In genomic region chr2:10307561-10308156, GRCh38 we compare ENCODE assay signal across 1 cellular context.
A peak's percentile ranks its signal among the peaks of the same experiment; 100 is the strongest.
TF ChIP-seq lines count a peak whose summit lies in the region.

No MANE protein-coding gene starts in this region.

TF ChIP-seq in K562, 482 proteins besides CTCF, POLR2A, EP300 and RAD21 (continued from another document and continues in another):
- no peak for TF ChIP-seq ZNF407 (IDR thresholded peaks at IDR 0.05; ENCODE audit: low read depth)
- no peak for TF ChIP-seq BMI1 (IDR thresholded peaks at IDR 0.05; ENCODE audit: low read length)
- TF ChIP-seq PTRF (tag; IDR thresholded peaks at IDR 0.05): no peak
- no peak for TF ChIP-seq MECOM (CRISPR knock-in tag; IDR thresholded peaks at IDR 0.05)
- no peak for TF ChIP-seq ZBTB5 (IDR thresholded peaks at IDR 0.05)
- TF ChIP-seq ZNF740 (CRISPR knock-in tag; IDR thresholded peaks at IDR 0.05): 0 out of 2 replicates have a peak, but pooled peaks have one; percentile 33
- TF ChIP-seq ZNF740 (tag; IDR thresholded peaks at IDR 0.05): no peak; a peak in 1 of 4 replicates
- no peak for TF ChIP-seq KLF16 (IDR thresholded peaks at IDR 0.05)
- peak; percentile 12; the same call in 1 of the 2 replicates for TF ChIP-seq ZSCAN32 (CRISPR knock-in tag; IDR thresholded peaks at IDR 0.05)
- TF ChIP-seq MCM7 (IDR thresholded peaks at IDR 0.05): no peak
- no peak for TF ChIP-seq ZNF140 (CRISPR knock-in tag; IDR thresholded peaks at IDR 0.05)
- TF ChIP-seq BRD9 (IDR thresholded peaks at IDR 0.05; ENCODE audit: low read depth, partially characterized antibody): peak; percentile 52
- no peak for TF ChIP-seq BRF2 (IDR thresholded peaks at IDR 0.05; ENCODE audit: borderline replicate concordance, insufficient read depth, insufficient read length)
- TF ChIP-seq NFYB (IDR thresholded peaks at IDR 0.05; ENCODE audit: extremely low read depth, insufficient read length): no peak
- TF ChIP-seq, protein P1, sequence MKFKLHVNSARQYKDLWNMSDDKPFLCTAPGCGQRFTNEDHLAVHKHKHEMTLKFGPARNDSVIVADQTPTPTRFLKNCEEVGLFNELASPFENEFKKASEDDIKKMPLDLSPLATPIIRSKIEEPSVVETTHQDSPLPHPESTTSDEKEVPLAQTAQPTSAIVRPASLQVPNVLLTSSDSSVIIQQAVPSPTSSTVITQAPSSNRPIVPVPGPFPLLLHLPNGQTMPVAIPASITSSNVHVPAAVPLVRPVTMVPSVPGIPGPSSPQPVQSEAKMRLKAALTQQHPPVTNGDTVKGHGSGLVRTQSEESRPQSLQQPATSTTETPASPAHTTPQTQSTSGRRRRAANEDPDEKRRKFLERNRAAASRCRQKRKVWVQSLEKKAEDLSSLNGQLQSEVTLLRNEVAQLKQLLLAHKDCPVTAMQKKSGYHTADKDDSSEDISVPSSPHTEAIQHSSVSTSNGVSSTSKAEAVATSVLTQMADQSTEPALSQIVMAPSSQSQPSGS (CRISPR knock-in tag; IDR thresholded peaks at IDR 0.05): no peak
- no peak for TF ChIP-seq CHAMP1 (IDR thresholded peaks at IDR 0.05)
- TF ChIP-seq MAFK (IDR thresholded peaks at IDR 0.05; ENCODE audit: low read length): no peak
- TF ChIP-seq PHB2 (IDR thresholded peaks at IDR 0.05; ENCODE audit: low read depth): no peak
- TF ChIP-seq, protein P2, sequence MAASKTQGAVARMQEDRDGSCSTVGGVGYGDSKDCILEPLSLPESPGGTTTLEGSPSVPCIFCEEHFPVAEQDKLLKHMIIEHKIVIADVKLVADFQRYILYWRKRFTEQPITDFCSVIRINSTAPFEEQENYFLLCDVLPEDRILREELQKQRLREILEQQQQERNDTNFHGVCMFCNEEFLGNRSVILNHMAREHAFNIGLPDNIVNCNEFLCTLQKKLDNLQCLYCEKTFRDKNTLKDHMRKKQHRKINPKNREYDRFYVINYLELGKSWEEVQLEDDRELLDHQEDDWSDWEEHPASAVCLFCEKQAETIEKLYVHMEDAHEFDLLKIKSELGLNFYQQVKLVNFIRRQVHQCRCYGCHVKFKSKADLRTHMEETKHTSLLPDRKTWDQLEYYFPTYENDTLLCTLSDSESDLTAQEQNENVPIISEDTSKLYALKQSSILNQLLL (CRISPR knock-in tag; IDR thresholded peaks at IDR 0.05; ENCODE audit: borderline replicate concordance): no peak
- TF ChIP-seq, protein P3, sequence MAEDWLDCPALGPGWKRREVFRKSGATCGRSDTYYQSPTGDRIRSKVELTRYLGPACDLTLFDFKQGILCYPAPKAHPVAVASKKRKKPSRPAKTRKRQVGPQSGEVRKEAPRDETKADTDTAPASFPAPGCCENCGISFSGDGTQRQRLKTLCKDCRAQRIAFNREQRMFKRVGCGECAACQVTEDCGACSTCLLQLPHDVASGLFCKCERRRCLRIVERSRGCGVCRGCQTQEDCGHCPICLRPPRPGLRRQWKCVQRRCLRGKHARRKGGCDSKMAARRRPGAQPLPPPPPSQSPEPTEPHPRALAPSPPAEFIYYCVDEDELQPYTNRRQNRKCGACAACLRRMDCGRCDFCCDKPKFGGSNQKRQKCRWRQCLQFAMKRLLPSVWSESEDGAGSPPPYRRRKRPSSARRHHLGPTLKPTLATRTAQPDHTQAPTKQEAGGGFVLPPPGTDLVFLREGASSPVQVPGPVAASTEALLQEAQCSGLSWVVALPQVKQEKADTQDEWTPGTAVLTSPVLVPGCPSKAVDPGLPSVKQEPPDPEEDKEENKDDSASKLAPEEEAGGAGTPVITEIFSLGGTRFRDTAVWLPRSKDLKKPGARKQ (CRISPR knock-in tag; IDR thresholded peaks at IDR 0.05): no peak
- TF ChIP-seq ARID2 (IDR thresholded peaks at IDR 0.05): no peak
- TF ChIP-seq, protein P4, sequence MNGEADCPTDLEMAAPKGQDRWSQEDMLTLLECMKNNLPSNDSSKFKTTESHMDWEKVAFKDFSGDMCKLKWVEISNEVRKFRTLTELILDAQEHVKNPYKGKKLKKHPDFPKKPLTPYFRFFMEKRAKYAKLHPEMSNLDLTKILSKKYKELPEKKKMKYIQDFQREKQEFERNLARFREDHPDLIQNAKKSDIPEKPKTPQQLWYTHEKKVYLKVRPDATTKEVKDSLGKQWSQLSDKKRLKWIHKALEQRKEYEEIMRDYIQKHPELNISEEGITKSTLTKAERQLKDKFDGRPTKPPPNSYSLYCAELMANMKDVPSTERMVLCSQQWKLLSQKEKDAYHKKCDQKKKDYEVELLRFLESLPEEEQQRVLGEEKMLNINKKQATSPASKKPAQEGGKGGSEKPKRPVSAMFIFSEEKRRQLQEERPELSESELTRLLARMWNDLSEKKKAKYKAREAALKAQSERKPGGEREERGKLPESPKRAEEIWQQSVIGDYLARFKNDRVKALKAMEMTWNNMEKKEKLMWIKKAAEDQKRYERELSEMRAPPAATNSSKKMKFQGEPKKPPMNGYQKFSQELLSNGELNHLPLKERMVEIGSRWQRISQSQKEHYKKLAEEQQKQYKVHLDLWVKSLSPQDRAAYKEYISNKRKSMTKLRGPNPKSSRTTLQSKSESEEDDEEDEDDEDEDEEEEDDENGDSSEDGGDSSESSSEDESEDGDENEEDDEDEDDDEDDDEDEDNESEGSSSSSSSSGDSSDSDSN (IDR thresholded peaks at IDR 0.05; ENCODE audit: borderline replicate concordance in 1 of 2, low read depth in 2 of 2, low read length in 2 of 2): 0 out of 4 replicates have a peak, but pooled peaks of 1 of the 2 experiments have one; percentile 56
- TF ChIP-seq, protein P5, sequence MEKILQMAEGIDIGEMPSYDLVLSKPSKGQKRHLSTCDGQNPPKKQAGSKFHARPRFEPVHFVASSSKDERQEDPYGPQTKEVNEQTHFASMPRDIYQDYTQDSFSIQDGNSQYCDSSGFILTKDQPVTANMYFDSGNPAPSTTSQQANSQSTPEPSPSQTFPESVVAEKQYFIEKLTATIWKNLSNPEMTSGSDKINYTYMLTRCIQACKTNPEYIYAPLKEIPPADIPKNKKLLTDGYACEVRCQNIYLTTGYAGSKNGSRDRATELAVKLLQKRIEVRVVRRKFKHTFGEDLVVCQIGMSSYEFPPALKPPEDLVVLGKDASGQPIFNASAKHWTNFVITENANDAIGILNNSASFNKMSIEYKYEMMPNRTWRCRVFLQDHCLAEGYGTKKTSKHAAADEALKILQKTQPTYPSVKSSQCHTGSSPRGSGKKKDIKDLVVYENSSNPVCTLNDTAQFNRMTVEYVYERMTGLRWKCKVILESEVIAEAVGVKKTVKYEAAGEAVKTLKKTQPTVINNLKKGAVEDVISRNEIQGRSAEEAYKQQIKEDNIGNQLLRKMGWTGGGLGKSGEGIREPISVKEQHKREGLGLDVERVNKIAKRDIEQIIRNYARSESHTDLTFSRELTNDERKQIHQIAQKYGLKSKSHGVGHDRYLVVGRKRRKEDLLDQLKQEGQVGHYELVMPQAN (IDR thresholded peaks at IDR 0.05; ENCODE audit: borderline replicate concordance): no peak
- no peak for TF ChIP-seq GMEB1 (CRISPR knock-in tag; IDR thresholded peaks at IDR 0.05)
